Comparison of ENCODE assay signal across 8 cellular contexts in genomic region chr3:15098503-15099363, GRCh38.
DNase-seq lines count a peak whose midpoint lies in the region; ATAC-seq and TF ChIP-seq lines count a peak whose summit lies in the region.

TSS of gene RBSN (minus strand) at chr3:15099148. CDS start at chr3:15096120, 3,028 bp downstream.

- no peak for TF ChIP-seq CTCF in AG09309 (IDR thresholded peaks at IDR 0.05; ENCODE audit: control insufficient read depth, insufficient read depth, low read depth, low read length, missing control alignments)

- H3K4me3 ChIP-seq in AG09309 (ENCODE audit: control insufficient read depth, low read depth, low read length), result peak within 1 kb of the TSS; percentile 94

- in situ Hi-C loops in GM18951 (cut with MboI; ENCODE audit: low sequenced_read_pairs, unreplicated experiment), result no loop called here

- peak; percentile 76 for DNase-seq in AG09309 (ENCODE audit: low read depth)
- DNase-seq in NCI-H446 (lab: John Stamatoyannopoulos, UW), result peak; percentile 76 to 89
- peak; percentile 95 for DNase-seq in activated CD4-positive, CD25-positive, alpha-beta regulatory T cell treated with anti-CD3 and anti-CD28 coated beads, Interleukin-2, amount 50 U/mL, for 16 hours (ENCODE audit: low read depth, low spot score)
- DNase-seq in cerebellar cortex (ENCODE audit: low spot score), result peak; percentile 95
- DNase-seq in iris pigment epithelial cell (ENCODE audit: low read depth), result peak; percentile 96
- DNase-seq in stimulated activated CD4-positive, alpha-beta T cell treated with anti-CD3 and anti-CD28 coated beads, Interleukin-12 subunit alpha, Interleukin-12 subunit beta, amount 100 ng/mL, for 24 hours (ENCODE audit: low read depth in 2 of 2), result peak; percentile 91 to 93

- TF ChIP-seq POLR2A in GM18951 (IDR thresholded peaks at IDR 0.05; ENCODE audit: extremely low read depth, insufficient read depth, insufficient read length), result peak; percentile 77

- ATAC-seq in HG03175 (IDR thresholded peaks at IDR 0.05; ENCODE audit: unreplicated experiment), result peak; percentile 90

Comparison
In these comparisons a context has a peak if more than half of its experiments do, and no peak if none do; other contexts are left out.
1. Peak in every context shown above with its lines: DNase-seq, ATAC-seq and H3K4me3 ChIP-seq.